Comparison of ENCODE assay signal across 1 cellular context in genomic region chr11:108009497-108010360, GRCh38.
A peak's percentile ranks its signal among the peaks of the same experiment; 100 is the strongest.
TF ChIP-seq lines count a peak whose summit lies in the region.

No MANE protein-coding gene starts in this region.

TF ChIP-seq in HepG2, 621 proteins besides CTCF, POLR2A, EP300 and RAD21 (continued from another document and continues in another):
- no peak for TF ChIP-seq ZBTB21 (CRISPR knock-in tag; IDR thresholded peaks at IDR 0.05)
- no peak for TF ChIP-seq CBFB (CRISPR knock-in tag; IDR thresholded peaks at IDR 0.05)
- TF ChIP-seq ZNF770 (CRISPR knock-in tag; IDR thresholded peaks at IDR 0.05), result no peak
- TF ChIP-seq DNMT3B (CRISPR knock-in tag; conservative IDR thresholded peaks at IDR 0.05), result no peak
- no peak for TF ChIP-seq ZNF317 (CRISPR knock-in tag; IDR thresholded peaks at IDR 0.05)
- TF ChIP-seq RBM22 (optimal IDR thresholded peaks at IDR 0.05; ENCODE audit: low read length), result no peak
- TF ChIP-seq ZNF160 (CRISPR knock-in tag; IDR thresholded peaks at IDR 0.05), result no peak
- TF ChIP-seq KAT8 (CRISPR knock-in tag; IDR thresholded peaks at IDR 0.05), result no peak
- TF ChIP-seq ARHGAP35 (CRISPR knock-in tag; IDR thresholded peaks at IDR 0.05; ENCODE audit: borderline replicate concordance), result no peak
- TF ChIP-seq TOPORS (CRISPR knock-in tag; IDR thresholded peaks at IDR 0.05), result no peak
- TF ChIP-seq ZNF605 (CRISPR knock-in tag; IDR thresholded peaks at IDR 0.05), result 0 out of 2 replicates have a peak, but pooled peaks have one; percentile 10
- TF ChIP-seq BRD4 (CRISPR knock-in tag; IDR thresholded peaks at IDR 0.05), result no peak
- no peak for TF ChIP-seq STAG1 (CRISPR knock-in tag; IDR thresholded peaks at IDR 0.05)
- TF ChIP-seq ESRRA (CRISPR knock-in tag; IDR thresholded peaks at IDR 0.05; ENCODE audit: low read depth), result no peak
- TF ChIP-seq NFATC3 (CRISPR knock-in tag; IDR thresholded peaks at IDR 0.05), result no peak
- no peak for TF ChIP-seq SP140L (CRISPR knock-in tag; IDR thresholded peaks at IDR 0.05; ENCODE audit: borderline replicate concordance)
- TF ChIP-seq ZBTB34 (CRISPR knock-in tag; IDR thresholded peaks at IDR 0.05), result no peak
- TF ChIP-seq ZBTB38 (CRISPR knock-in tag; IDR thresholded peaks at IDR 0.05), result no peak
- TF ChIP-seq ZNF18 (CRISPR knock-in tag; IDR thresholded peaks at IDR 0.05; ENCODE audit: insufficient replicate concordance), result no peak
- TF ChIP-seq ZBTB10 (CRISPR knock-in tag; IDR thresholded peaks at IDR 0.05; ENCODE audit: borderline replicate concordance), result peak; percentile 20; the same call in 1 of the 2 replicates
- no peak for TF ChIP-seq ZFP1 (CRISPR knock-in tag; IDR thresholded peaks at IDR 0.05)
- TF ChIP-seq ZNF790 (CRISPR knock-in tag; IDR thresholded peaks at IDR 0.05; ENCODE audit: borderline replicate concordance), result no peak
- no peak for TF ChIP-seq ZFP91 (CRISPR knock-in tag; IDR thresholded peaks at IDR 0.05; ENCODE audit: borderline replicate concordance)
- no peak for TF ChIP-seq FOXP1 (IDR thresholded peaks at IDR 0.05)
- TF ChIP-seq FOXP1 (CRISPR knock-in tag; IDR thresholded peaks at IDR 0.05), result no peak
- no peak for TF ChIP-seq CC2D1A (CRISPR knock-in tag; IDR thresholded peaks at IDR 0.05)
- peak; percentile 23; the same call in 1 of the 2 replicates for TF ChIP-seq ATF7-NPFF (CRISPR knock-in tag; IDR thresholded peaks at IDR 0.05; ENCODE audit: low read depth)
- 0 out of 2 replicates have a peak, but pooled peaks have one; percentile 5 for TF ChIP-seq MYNN (CRISPR knock-in tag; IDR thresholded peaks at IDR 0.05; ENCODE audit: low read depth)
- no peak for TF ChIP-seq ZSCAN30 (CRISPR knock-in tag; IDR thresholded peaks at IDR 0.05)
- TF ChIP-seq ZNF660 (CRISPR knock-in tag; IDR thresholded peaks at IDR 0.05; ENCODE audit: borderline replicate concordance, low read depth), result no peak
- TF ChIP-seq GMEB1 (CRISPR knock-in tag; IDR thresholded peaks at IDR 0.05; ENCODE audit: borderline replicate concordance), result no peak
- TF ChIP-seq FOXA1 (IDR thresholded peaks at IDR 0.05), result no peak
- no peak for TF ChIP-seq FOXA1 (CRISPR knock-in tag; IDR thresholded peaks at IDR 0.05)
- TF ChIP-seq ELF4 (CRISPR knock-in tag; IDR thresholded peaks at IDR 0.05; ENCODE audit: borderline replicate concordance), result no peak
- no peak for TF ChIP-seq PHF20 (CRISPR knock-in tag; IDR thresholded peaks at IDR 0.05)
- TF ChIP-seq PPARG (CRISPR knock-in tag; conservative IDR thresholded peaks at IDR 0.05), result no peak
- no peak for TF ChIP-seq ZC3H4 (CRISPR knock-in tag; IDR thresholded peaks at IDR 0.05; ENCODE audit: borderline replicate concordance)
- TF ChIP-seq CREM (IDR thresholded peaks at IDR 0.05), result no peak
- no peak for TF ChIP-seq CREM (CRISPR knock-in tag; IDR thresholded peaks at IDR 0.05)
- no peak for TF ChIP-seq ZHX2 (IDR thresholded peaks at IDR 0.05; ENCODE audit: low read depth)
- 0 out of 2 replicates have a peak, but pooled peaks have one; percentile 3 for TF ChIP-seq ZHX2 (CRISPR knock-in tag; IDR thresholded peaks at IDR 0.05; ENCODE audit: borderline replicate concordance)
- no peak for TF ChIP-seq ZNF800 (CRISPR knock-in tag; IDR thresholded peaks at IDR 0.05)
- no peak for TF ChIP-seq ZNF597 (CRISPR knock-in tag; IDR thresholded peaks at IDR 0.05)
- no peak for TF ChIP-seq MEIS2 (CRISPR knock-in tag; IDR thresholded peaks at IDR 0.05)
- TF ChIP-seq SOX6 (IDR thresholded peaks at IDR 0.05), result no peak
- TF ChIP-seq SOX6 (CRISPR knock-in tag; IDR thresholded peaks at IDR 0.05), result no peak
- no peak for TF ChIP-seq NR2F1 (CRISPR knock-in tag; IDR thresholded peaks at IDR 0.05)
